ENCODE assay signal across 7 cellular contexts in genomic region chr10:118045842-118046490, GRCh38. TPM values are rescaled to one million over a fixed set of nuclear protein-coding genes. Genes with fewer than 3 reads are reported as not detected.
DNase-seq lines count a peak whose midpoint lies in the region; ATAC-seq and TF ChIP-seq lines count a peak whose summit lies in the region.

No MANE protein-coding gene starts in this region.

- no peaks in the 10 kb centered on the region for H3K36me3 Mint-ChIP-seq in endodermal cell (ENCODE audit: low read depth)

- H3K9me3 ChIP-seq in endodermal cell (ENCODE audit: control insufficient read depth, low read length) (no peaks in the 10 kb centered on the region), stomach (no peaks in the 10 kb centered on the region)

- peak overlapping the region; percentile 92 for H3K56ac ChIP-seq in mesendoderm (ENCODE audit: low read length)

- TF ChIP-seq POLR2A in stomach (IDR thresholded peaks at IDR 0.05), result no peak

- peak overlapping the region; percentile 88 for H3K27ac Mint-ChIP-seq in endodermal cell

- no peak overlapping the region for H2AK5ac ChIP-seq in mesendoderm (ENCODE audit: low read length)

- H3K79me2 ChIP-seq in mesendoderm (ENCODE audit: control insufficient read depth, insufficient read depth, low read length), result peaks cover 2% of the 10 kb centered on the region

- ATAC-seq in GM18499 (IDR thresholded peaks at IDR 0.05; ENCODE audit: insufficient read depth, unreplicated experiment) (peak; percentile 13), HG02623 (IDR thresholded peaks at IDR 0.05; ENCODE audit: unreplicated experiment) (peak; percentile 18)

- H3K27ac ChIP-seq in endodermal cell (ENCODE audit: low read depth, low read length), result peak overlapping the region; percentile 86
- H3K27ac ChIP-seq in mesendoderm (ENCODE audit: low read depth, low read length), result peak overlapping the region; percentile 95
- H3K27ac ChIP-seq in stomach, result peak overlapping the region; percentile 92 to 95 (median 93)

- H3K4me3 Mint-ChIP-seq in endodermal cell, result peak overlapping the region; percentile 74

- peaks cover 17% of the 10 kb centered on the region for H3K4me1 Mint-ChIP-seq in endodermal cell

- H3K9me3 Mint-ChIP-seq in endodermal cell, result no peaks in the 10 kb centered on the region

- no peak overlapping the region for H2BK120ac ChIP-seq in mesendoderm (ENCODE audit: low read depth, low read length)

- no peak overlapping the region for H3K23ac ChIP-seq in mesendoderm (ENCODE audit: low read length)

- DNase-seq in NCI-H146 treated with DMSO at 0.1 percent for 48 hours (lab: John Stamatoyannopoulos, UW; ENCODE audit: unreplicated experiment) (peak; percentile 29), endodermal cell (no peak), mesendoderm (peak; percentile 70), stomach (peak; percentile 33)
- peak; percentile 32 to 42 for DNase-seq in activated CD4-positive, alpha-beta T cell treated with anti-CD3 and anti-CD28 coated beads, Interleukin-2, amount 50 U/mL, for 48 hours

- no peaks in the 10 kb centered on the region for H3K79me1 ChIP-seq in mesendoderm (ENCODE audit: low read length)

- TF ChIP-seq EP300 in stomach (IDR thresholded peaks at IDR 0.05), result no peak

- no peaks in the 10 kb centered on the region for H3K27me3 Mint-ChIP-seq in endodermal cell (ENCODE audit: insufficient read depth)

- H3K27me3 ChIP-seq in endodermal cell (ENCODE audit: control insufficient read depth, insufficient read depth, low read length, poor library complexity, severe bottlenecking) (no peaks in the 10 kb centered on the region), mesendoderm (ENCODE audit: insufficient read depth, low read length, poor library complexity) (no peaks in the 10 kb centered on the region), stomach (no peaks in the 10 kb centered on the region)

- H3K18ac ChIP-seq in mesendoderm (ENCODE audit: low read length), result peak overlapping the region; percentile 47

- H3K36me3 ChIP-seq in endodermal cell (ENCODE audit: control insufficient read depth, insufficient read depth, low read length), result no peaks in the 10 kb centered on the region
- H3K36me3 ChIP-seq in mesendoderm (ENCODE audit: control insufficient read depth, insufficient read depth, low read length), result no peaks in the 10 kb centered on the region
- H3K36me3 ChIP-seq in stomach, result no peaks in the 10 kb centered on the region

- H2BK15ac ChIP-seq in mesendoderm (replicated peaks; ENCODE audit: low read depth), result no peak overlapping the region

- H4K8ac ChIP-seq in mesendoderm (ENCODE audit: low read depth, low read length), result no peak overlapping the region

- peak overlapping the region; percentile 55 for H3K9ac ChIP-seq in endodermal cell (ENCODE audit: extremely low read depth, low read length, poor library complexity, severe bottlenecking)
- H3K9ac ChIP-seq in mesendoderm (ENCODE audit: low read length), result peak overlapping the region; percentile 84

- peak overlapping the region; percentile 82 for H3K4me2 ChIP-seq in mesendoderm (ENCODE audit: low read length)

- peak overlapping the region; percentile 87 for H3K4me3 ChIP-seq in endodermal cell (ENCODE audit: low read length)
- peak overlapping the region; percentile 62 for H3K4me3 ChIP-seq in mesendoderm (ENCODE audit: low read length)
- H3K4me3 ChIP-seq in stomach, result peak overlapping the region; percentile 76 to 89 (median 88)

- 2% methylated on average over 7 to 24 of the region's 24 CpGs for WGBS in endodermal cell (ENCODE audit: insufficient coverage in 1 of 2, insufficient read length in 1 of 2), 2 experiments
- WGBS in mesendoderm (ENCODE audit: extremely low coverage, insufficient coverage, low lambda C conversion rate), result no CpG with 5 or more reads among the region's 24 CpGs
- WGBS in stomach, 5 donors, result 0 to 2% (median 1%) methylated on average over 6 to 24 of the region's 24 CpGs

- no peak overlapping the region for H2BK5ac ChIP-seq in mesendoderm (ENCODE audit: low read length)

- H4K5ac ChIP-seq in mesendoderm (ENCODE audit: low read length), result no peak overlapping the region

- H3K4me1 ChIP-seq in endodermal cell (ENCODE audit: control insufficient read depth, insufficient read depth, low read length) (peaks cover 9% of the 10 kb centered on the region), mesendoderm (ENCODE audit: control insufficient read depth, low read depth, low read length) (no peaks in the 10 kb centered on the region), stomach (peaks cover 7 to 59% (median 36%) of the 10 kb centered on the region in 4 donors)

- TF ChIP-seq CTCF in endodermal cell (conservative IDR thresholded peaks at IDR 0.05), result no peak
- TF ChIP-seq CTCF in stomach (IDR thresholded peaks at IDR 0.05), result no peak

- intact Hi-C loops in stomach (cut with DNase I; ENCODE audit: low total_unique reads), result no loop called here

- peak overlapping the region; percentile 56 for H3K4ac ChIP-seq in mesendoderm (ENCODE audit: low read depth, low read length)

RNA-seq across cellular contexts. Expression of gene RAB11FIP2, which starts 0.8 kb away (rescaled TPM):
- total RNA-seq in endodermal cell (10 to 100 TPM; 21.9 TPM), stomach (10 to 100 TPM in 4 of 5 donors, 1 to 10 TPM in 1; 4.6 to 74.1 (median 26.1) TPM)
- 13.7 TPM for polyA plus RNA-seq in endodermal cell (2013, experiment 1 of 2)
- polyA plus RNA-seq in endodermal cell (2013, experiment 2 of 2), result 15.2 TPM
- polyA plus RNA-seq in mesendoderm (2013, experiment 1 of 2), result 15.5 TPM
- 15.8 TPM for polyA plus RNA-seq in mesendoderm (2013, experiment 2 of 2)
- polyA plus RNA-seq in stomach, result 1 to 10 TPM; 4.3 to 9.1 (median 9.0) TPM
